In genomic region chr14:91098591-91098990, GRCh38 we compare ENCODE assay signal across 13 cellular contexts.
"Had no signal": no experiment of that assay in that cellular context is flagged by ENCODE, and none has a peak within 500 bp of the region (broad histone marks: within the 10 kb centered on the region; RNA-seq: fewer than 3 reads in every experiment).

No MANE protein-coding gene starts in this region.

- DNase-seq: activated CD4-positive, alpha-beta T cell treated with anti-CD3 and anti-CD28 coated beads for 48 hours; activated naive CD4-positive, alpha-beta T cell treated with anti-CD3 and anti-CD28 coated beads, Interleukin-2, amount 50 U/mL, for 16 hours; effector memory CD8-positive, alpha-beta T cell; erythroblast; left lung; nephron progenitor cell; ovary; stimulated activated CD4-positive, alpha-beta T cell treated with anti-CD3 and anti-CD28 coated beads, Interleukin-15, amount 100 ng/mL, for 24 hours; stimulated activated CD4-positive, alpha-beta T cell treated with anti-CD3 and anti-CD28 coated beads, Interleukin-4, amount 100 ng/mL, for 24 hours; stimulated activated naive CD8-positive, alpha-beta T cell treated with anti-CD3 and anti-CD28 coated beads, Interleukin-15, amount 100 ng/mL, for 72 hours had no signal

- H3K9me3 ChIP-seq: adrenal gland, left lung, ovary, thoracic aorta had no signal

- H3K36me3 ChIP-seq: adrenal gland, left lung, ovary, thoracic aorta had no signal

- H3K27ac ChIP-seq: adrenal gland, left lung, ovary, thoracic aorta had no signal

- H3K27me3 ChIP-seq: adrenal gland, left lung, ovary had no signal

- H3K4me1 ChIP-seq: adrenal gland, left lung had no signal

- ATAC-seq: effector memory CD8-positive, alpha-beta T cell; left lung; stimulated activated naive CD8-positive, alpha-beta T cell treated with anti-CD3 and anti-CD28 coated beads, Interleukin-15, amount 100 ng/mL, for 72 hours; WTC11 had no signal

- H3K4me3 ChIP-seq: adrenal gland, left lung, ovary, thoracic aorta had no signal
